8 cellular contexts compared by ENCODE assay signal in the genomic region with DNA sequence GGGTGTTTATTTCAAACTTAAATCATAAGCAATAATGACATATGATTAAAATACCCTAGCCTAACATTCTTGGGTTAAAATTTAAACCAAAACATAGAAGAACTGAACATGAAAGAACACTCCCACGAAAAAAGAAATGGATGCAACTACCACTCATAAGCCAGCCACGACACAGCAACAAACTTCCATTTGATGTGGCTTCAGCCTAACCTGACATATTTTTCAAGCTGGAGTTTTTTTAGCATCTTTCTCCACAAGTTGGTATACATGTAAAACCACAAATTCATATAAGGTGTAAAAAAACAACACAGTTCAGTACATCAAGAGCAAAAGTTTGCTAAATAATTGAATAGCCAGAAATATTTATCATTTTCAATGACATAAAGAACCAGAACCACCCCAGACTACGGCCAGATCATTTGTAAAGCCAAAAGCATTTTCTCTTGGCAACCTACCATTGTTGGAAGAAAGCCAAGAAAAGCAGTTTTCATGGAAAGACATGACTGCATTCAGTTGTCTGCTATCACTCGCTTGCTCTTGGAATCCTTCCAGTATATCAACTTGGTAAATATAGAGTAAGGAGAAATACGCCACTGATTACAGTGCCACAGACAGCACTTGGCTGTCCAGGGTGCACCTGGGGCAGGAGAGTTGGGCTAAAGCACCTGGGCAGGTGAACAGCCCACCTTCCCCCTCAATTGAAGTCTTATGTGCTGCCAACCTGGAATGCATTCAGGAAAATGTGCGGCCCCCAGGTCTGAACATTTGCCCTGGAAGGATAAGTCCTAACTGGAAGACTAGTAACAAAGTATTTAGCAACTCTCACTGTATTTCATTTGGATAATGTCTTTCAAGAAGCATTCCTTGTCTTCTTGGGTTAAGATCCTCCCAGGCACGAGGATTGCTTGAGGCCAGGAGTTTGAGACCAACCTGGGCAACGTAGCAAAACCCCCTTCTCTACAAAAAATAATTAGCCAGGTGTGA.
DNase-seq lines count a peak whose midpoint lies in the region; ATAC-seq, FAIRE-seq and TF ChIP-seq lines count a peak whose summit lies in the region.

No MANE protein-coding gene starts in this region.

- no peaks in the 10 kb centered on the region for H3K9me3 ChIP-seq in ascending aorta

- no peaks in the 10 kb centered on the region for H3K27me3 Mint-ChIP-seq in activated CD4-positive, alpha-beta memory T cell treated with anti-CD3 and anti-CD28 coated beads, Interleukin-2, amount 10 ng/mL, durations not matched to agents 7 days and 5 days

- peaks cover 54% of the 10 kb centered on the region for H3K4me1 Mint-ChIP-seq in activated CD4-positive, alpha-beta memory T cell treated with anti-CD3 and anti-CD28 coated beads, Interleukin-2, amount 10 ng/mL, durations not matched to agents 7 days and 5 days

- in situ Hi-C loops in Caki2 (cut with HindIII; ENCODE audit: low pct_unique_long_range_greater_than_20kb, low sequenced_read_pairs) (no loop called here), GM13976 (cut with MboI; ENCODE audit: low sequenced_read_pairs, unreplicated experiment) (no loop called here)

- H3K36me3 ChIP-seq in ascending aorta: no peaks in the 10 kb centered on the region

- no peaks in the 10 kb centered on the region for H3K9me3 Mint-ChIP-seq in activated CD4-positive, alpha-beta memory T cell treated with anti-CD3 and anti-CD28 coated beads, Interleukin-2, amount 10 ng/mL, durations not matched to agents 7 days and 5 days

- ATAC-seq in HG03097 (IDR thresholded peaks at IDR 0.05; ENCODE audit: low FRiP score, unreplicated experiment): no peak

- DNase-seq in Caki2 (ENCODE audit: low read depth) (peak; percentile 84), NCI-H2029 (lab: John Stamatoyannopoulos, UW) (peak; percentile 94), ascending aorta (ENCODE audit: low spot score in 2 of 2) (no peak), urothelium cell line (ENCODE audit: low spot score) (peak; percentile 76), GM13976 (ENCODE audit: low spot score) (no peak)
- DNase-seq in activated CD4-positive, alpha-beta memory T cell treated with anti-CD3 and anti-CD28 coated beads, Interleukin-2, amount 10 ng/mL, durations not matched to agents 7 days and 5 days: no peak

- intact Hi-C loops in ascending aorta (cut with DNase I): no loop called here

- H3K27ac Mint-ChIP-seq in activated CD4-positive, alpha-beta memory T cell treated with anti-CD3 and anti-CD28 coated beads, Interleukin-2, amount 10 ng/mL, durations not matched to agents 7 days and 5 days: no peak overlapping the region

- no peak for TF ChIP-seq CTCF in ascending aorta (IDR thresholded peaks at IDR 0.05)
- no peak for TF ChIP-seq CTCF in GM13976 (IDR thresholded peaks at IDR 0.05; ENCODE audit: borderline replicate concordance, control extremely low read depth, extremely low read depth, insufficient read depth, missing control alignments)

- CTCF ChIA-PET in activated CD4-positive, alpha-beta memory T cell treated with anti-CD3 and anti-CD28 coated beads, Interleukin-2, amount 10 ng/mL, durations not matched to agents 7 days and 5 days (lab: Charles Lee): no interaction called here

- no peak overlapping the region for H3K4me3 Mint-ChIP-seq in activated CD4-positive, alpha-beta memory T cell treated with anti-CD3 and anti-CD28 coated beads, Interleukin-2, amount 10 ng/mL, durations not matched to agents 7 days and 5 days

- no peaks in the 10 kb centered on the region for H3K36me3 Mint-ChIP-seq in activated CD4-positive, alpha-beta memory T cell treated with anti-CD3 and anti-CD28 coated beads, Interleukin-2, amount 10 ng/mL, durations not matched to agents 7 days and 5 days (ENCODE audit: low read depth)

- POLR2A ChIA-PET in activated CD4-positive, alpha-beta memory T cell treated with anti-CD3 and anti-CD28 coated beads, Interleukin-2, amount 10 ng/mL, durations not matched to agents 7 days and 5 days (lab: Charles Lee): no interaction called here

- no peaks in the 10 kb centered on the region for H3K27me3 ChIP-seq in ascending aorta

- peaks cover 6 to 69% of the 10 kb centered on the region in 2 donors for H3K4me1 ChIP-seq in ascending aorta

- peak; percentile 98 for FAIRE-seq in islet of Langerhans (lab: Jason Lieb, UNC)
- FAIRE-seq in urothelium cell line (lab: Jason Lieb, UNC): no peak

- peak overlapping the region; percentile 6 to 33 for H3K27ac ChIP-seq in ascending aorta

- H3K4me3 ChIP-seq in ascending aorta: no peak overlapping the region

Comparison
In these comparisons a context has a peak if more than half of its experiments do, and no peak if none do; other contexts are left out.
1. DNase-seq: peak in Caki2 (single experiment), NCI-H2029 (single experiment) and urothelium cell line (single experiment); none in ascending aorta (0 of 2), activated CD4-positive, alpha-beta memory T cell treated with anti-CD3 and anti-CD28 coated beads, Interleukin-2, amount 10 ng/mL, durations not matched to agents 7 days and 5 days (single experiment) and GM13976 (single experiment).